1 cellular context compared by ENCODE assay signal in genomic region chr17:81165246-81166032, GRCh38.
A peak's percentile ranks its signal among the peaks of the same experiment; 100 is the strongest.
TF ChIP-seq lines count a peak whose summit lies in the region.

Gene PVALEF, plus strand, starts transcription at chr17:81165507. Its CDS starts 15,720 bp downstream, at chr17:81181227.

TF ChIP-seq in HepG2, 621 proteins besides CTCF, POLR2A, EP300 and RAD21 (continued from another document and continues in another):
- peak; percentile 41; the same call in 1 of the 2 replicates for TF ChIP-seq RNF2 (conservative IDR thresholded peaks at IDR 0.05; ENCODE audit: low read depth)
- no peak for TF ChIP-seq SSRP1 (CRISPR knock-in tag; IDR thresholded peaks at IDR 0.05)
- TF ChIP-seq GATAD1 (CRISPR knock-in tag; IDR thresholded peaks at IDR 0.05), result peak; percentile 54
- TF ChIP-seq ZNF883 (CRISPR knock-in tag; IDR thresholded peaks at IDR 0.05; ENCODE audit: not compliant biosample characterization), result peak; percentile 95
- TF ChIP-seq ZZZ3 (CRISPR knock-in tag; IDR thresholded peaks at IDR 0.05; ENCODE audit: borderline replicate concordance), result no peak
- TF ChIP-seq ZNF280D (CRISPR knock-in tag; IDR thresholded peaks at IDR 0.05), result no peak
- 0 out of 2 replicates have a peak, but pooled peaks have one; percentile 26 for TF ChIP-seq SIX4 (CRISPR knock-in tag; IDR thresholded peaks at IDR 0.05)
- no peak for TF ChIP-seq MBNL3 (CRISPR knock-in tag; conservative IDR thresholded peaks at IDR 0.05)
- 0 out of 2 replicates have a peak, but pooled peaks have one; percentile 38 for TF ChIP-seq IRF2 (CRISPR knock-in tag; IDR thresholded peaks at IDR 0.05)
- peak; percentile 59; the same call in 1 of the 2 replicates for TF ChIP-seq HDAC1 (CRISPR knock-in tag; IDR thresholded peaks at IDR 0.05)
- peak; percentile 58; the same call in 1 of the 2 replicates for TF ChIP-seq HMGXB3 (CRISPR knock-in tag; IDR thresholded peaks at IDR 0.05; ENCODE audit: borderline replicate concordance)
- TF ChIP-seq PATZ1 (CRISPR knock-in tag; IDR thresholded peaks at IDR 0.05), result peak; percentile 87
- peak; percentile 67 for TF ChIP-seq ZFP91 (CRISPR knock-in tag; IDR thresholded peaks at IDR 0.05; ENCODE audit: borderline replicate concordance)
- peak; percentile 63; the same call in 1 of the 2 replicates for TF ChIP-seq KAT8 (CRISPR knock-in tag; IDR thresholded peaks at IDR 0.05)
- TF ChIP-seq POLR2AphosphoS2 (IDR thresholded peaks at IDR 0.05; ENCODE audit: low read depth, low read length), result no peak
- peak; percentile 68; the same call in 1 of the 2 replicates for TF ChIP-seq ZNF580 (CRISPR knock-in tag; IDR thresholded peaks at IDR 0.05; ENCODE audit: borderline replicate concordance, low read depth)
- TF ChIP-seq HNRNPL (IDR thresholded peaks at IDR 0.05; ENCODE audit: low read depth, low read length), result peak; percentile 83; the same call in 1 of the 2 replicates
- peak; percentile 81 to 82; a peak in 3 of 4 replicates for TF ChIP-seq HMGXB4 (CRISPR knock-in tag; IDR thresholded peaks at IDR 0.05; ENCODE audit: borderline replicate concordance in 1 of 2, low read depth in 1 of 2)
- no peak for TF ChIP-seq SMAD9 (CRISPR knock-in tag; IDR thresholded peaks at IDR 0.05)
- no peak for TF ChIP-seq NFIB (CRISPR knock-in tag; IDR thresholded peaks at IDR 0.05; ENCODE audit: borderline replicate concordance)
- TF ChIP-seq SIN3A (IDR thresholded peaks at IDR 0.05; ENCODE audit: borderline replicate concordance, low read depth, low read length), result peak; percentile 70; the same call in 1 of the 2 replicates
- TF ChIP-seq SMARCC2 (IDR thresholded peaks at IDR 0.05), result no peak
- TF ChIP-seq ZNF616 (CRISPR knock-in tag; IDR thresholded peaks at IDR 0.05; ENCODE audit: low read depth), result peak; percentile 88
- TF ChIP-seq PHF20 (CRISPR knock-in tag; IDR thresholded peaks at IDR 0.05), result peak; percentile 56
- no peak for TF ChIP-seq NR3C1 (CRISPR knock-in tag; IDR thresholded peaks at IDR 0.05)
- no peak; the same call in 1 of the 2 replicates for TF ChIP-seq MXD4 (CRISPR knock-in tag; IDR thresholded peaks at IDR 0.05)
- no peak for TF ChIP-seq PREB (CRISPR knock-in tag; IDR thresholded peaks at IDR 0.05)
- TF ChIP-seq ZNF275 (CRISPR knock-in tag; IDR thresholded peaks at IDR 0.05; ENCODE audit: borderline replicate concordance), result peak; percentile 60; the same call in 1 of the 2 replicates
- peak; percentile 69; the same call in 1 of the 2 replicates for TF ChIP-seq ETV6 (CRISPR knock-in tag; conservative IDR thresholded peaks at IDR 0.05)
- peak; percentile 73; the same call in 1 of the 2 replicates for TF ChIP-seq FOXJ3 (CRISPR knock-in tag; IDR thresholded peaks at IDR 0.05; ENCODE audit: borderline replicate concordance)
- peak; percentile 66; the same call in 1 of the 2 replicates for TF ChIP-seq ZSCAN21 (CRISPR knock-in tag; IDR thresholded peaks at IDR 0.05; ENCODE audit: borderline replicate concordance)
- peak; percentile 77; the same call in 1 of the 2 replicates for TF ChIP-seq ZGPAT (CRISPR knock-in tag; IDR thresholded peaks at IDR 0.05)
- TF ChIP-seq CENPBD1 (CRISPR knock-in tag; IDR thresholded peaks at IDR 0.05; ENCODE audit: borderline replicate concordance, low read depth), result no peak
- peak; percentile 71 for TF ChIP-seq MXD1 (CRISPR knock-in tag; IDR thresholded peaks at IDR 0.05)
- no peak for TF ChIP-seq JARID2 (CRISPR knock-in tag; IDR thresholded peaks at IDR 0.05; ENCODE audit: insufficient replicate concordance)
